ENCODE assay signal across 8 cellular contexts in the genomic region with DNA sequence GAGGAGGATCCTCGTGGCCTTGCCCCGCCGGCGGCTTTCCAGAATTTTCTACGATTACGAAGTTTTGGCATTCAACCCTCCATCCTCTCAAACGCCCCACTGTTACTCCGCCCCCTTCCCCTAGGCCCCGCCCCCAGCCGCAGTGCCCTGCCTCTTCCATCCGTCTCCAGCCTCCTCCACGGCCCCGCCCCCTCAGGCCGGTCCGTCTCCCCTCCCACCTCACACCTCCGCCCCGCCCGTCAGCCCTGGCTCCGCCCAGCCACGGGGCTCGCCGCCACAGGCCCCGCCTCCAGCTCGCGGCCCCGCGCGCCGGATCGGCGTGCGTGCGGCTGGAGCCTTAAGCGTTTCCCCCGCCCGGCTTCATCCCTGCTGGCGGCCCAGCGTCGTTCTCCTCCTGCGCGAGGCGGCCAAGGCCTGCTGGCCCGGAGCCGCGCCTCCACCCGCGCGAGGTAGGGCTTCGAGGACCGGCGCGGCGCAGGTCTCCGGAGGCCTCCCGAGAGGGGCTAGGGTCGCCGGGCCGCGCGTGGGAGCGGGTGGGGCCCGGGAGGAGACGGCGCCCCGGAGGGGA. TPM values are rescaled to one million over a fixed set of nuclear protein-coding genes. Genes with fewer than 3 reads are reported as not detected.
DNase-seq lines count a peak whose midpoint lies in the region; ATAC-seq and TF ChIP-seq lines count a peak whose summit lies in the region.

A gene with protein sequence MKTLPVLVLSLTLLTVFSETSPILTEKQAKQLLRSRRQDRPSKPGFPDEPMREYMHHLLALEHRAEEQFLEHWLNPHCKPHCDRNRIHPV (minus strand): TSS at position 109 of the 568 bp plus-strand sequence. CDS start 18,110 bp downstream, outside the sequence.
A gene (plus strand): TSS at position 340 of the 568 bp plus-strand sequence. CDS start 645 bp downstream, outside the sequence.

- peak within 1 kb of the TSS; percentile 67; the same call in 1 of the 2 replicates for H2AK5ac ChIP-seq in IMR-90 (ENCODE audit: low read depth, low read length)

- H3K27ac ChIP-seq in IMR-90 (ENCODE audit: insufficient read depth, low read length) (peak within 1 kb of the TSS; percentile 57), OCI-LY3 (ENCODE audit: low read length) (peak within 1 kb of the TSS; percentile 27)

- 0% methylated on average over 16 of the region's 65 CpGs; no CpG with 5 or more reads in 1 of the 2 experiments for WGBS in IMR-90 (ENCODE audit: extremely low coverage in 2 of 2, insufficient read length in 1 of 2), 2 experiments

- no peak within 1 kb of the TSS for H3K56ac ChIP-seq in IMR-90 (ENCODE audit: extremely low read depth, insufficient read depth, low read length)

- in situ Hi-C loops in IMR-90 (cut with MboI; ENCODE audit: low sequenced_read_pairs) = no loop called here

- no peaks in the 10 kb centered on the region for H3K27me3 ChIP-seq in IMR-90 (ENCODE audit: control insufficient read depth, insufficient read depth, low read length)
- no peaks in the 10 kb centered on the region for H3K27me3 ChIP-seq in OCI-LY3 (ENCODE audit: low read depth, low read length)

- H4K20me1 ChIP-seq in IMR-90 (ENCODE audit: insufficient read depth, low read length) = peaks cover 19% of the 10 kb centered on the region
- H4K20me1 ChIP-seq in OCI-LY3 (ENCODE audit: insufficient read depth, low read length) = 0 out of 2 replicates have a peak, but pooled peaks cover 6% of the 10 kb centered on the region

- POLR2A ChIA-PET in IMR-90 (lab: Charles Lee; ENCODE audit: unreplicated experiment) = no interaction called here

- peak within 1 kb of the TSS; percentile 20 to 85; a peak in 3 of 4 replicates for H4K8ac ChIP-seq in IMR-90 (ENCODE audit: low read depth in 2 of 2, low read length in 2 of 2)

- H3K9ac ChIP-seq in IMR-90 (ENCODE audit: low read depth, low read length) (peak within 1 kb of the TSS; percentile 64), OCI-LY3 (ENCODE audit: low read length) (peak within 1 kb of the TSS; percentile 81)

- H3K36me3 Mint-ChIP-seq in activated T-cell treated with anti-CD3 and anti-CD28 coated beads, Interleukin-2, amount 50 U/mL, for 4 hours (ENCODE audit: insufficient read depth) = peaks cover 22% of the 10 kb centered on the region

- H3K9me1 ChIP-seq in IMR-90 (ENCODE audit: insufficient read depth, low read length) = peaks cover 21% of the 10 kb centered on the region

- H3K4me3 Mint-ChIP-seq in activated T-cell treated with anti-CD3 and anti-CD28 coated beads, Interleukin-2, amount 50 U/mL, for 4 hours = peak within 1 kb of the TSS; percentile 94

- H3K27me3 Mint-ChIP-seq in activated T-cell treated with anti-CD3 and anti-CD28 coated beads, Interleukin-2, amount 50 U/mL, for 4 hours (ENCODE audit: low read depth) = no peaks in the 10 kb centered on the region

- DNase-seq in DMS153 (lab: John Stamatoyannopoulos, UW) (peak; percentile 93), IMR-90 (peak; percentile 94), myocyte (ENCODE audit: low read depth) (peak; percentile 96)
- DNase-seq in activated T-cell treated with anti-CD3 and anti-CD28 coated beads, Interleukin-2, amount 50 U/mL, for 4 hours = peak; percentile 99
- DNase-seq in stimulated activated CD8-positive, alpha-beta memory T cell treated with anti-CD3 and anti-CD28 coated beads, Interleukin-7, amount 100 ng/mL, for 4 hours (ENCODE audit: low read depth in 2 of 2) = peak; percentile 98 to 99

- H2AFZ ChIP-seq in IMR-90 (replicated peaks; ENCODE audit: low read length, poor library complexity) = peak within 1 kb of the TSS; percentile 93
- H2AFZ ChIP-seq in OCI-LY3 (ENCODE audit: low read depth, low read length) = peak within 1 kb of the TSS; percentile 95

- H3K4ac ChIP-seq in IMR-90 (ENCODE audit: low read depth, low read length) = peak within 1 kb of the TSS; percentile 86

- peaks cover 25% of the 10 kb centered on the region for H3K79me2 ChIP-seq in OCI-LY3 (ENCODE audit: low read length)

- H3K4me2 ChIP-seq in IMR-90 (ENCODE audit: low read depth, low read length) (peak within 1 kb of the TSS; percentile 91), OCI-LY3 (ENCODE audit: low read length) (peak within 1 kb of the TSS; percentile 84)

- no peak for TF ChIP-seq RAD21 in IMR-90 (IDR thresholded peaks at IDR 0.05; ENCODE audit: low read length)

- H3K36me3 ChIP-seq in IMR-90 (ENCODE audit: control insufficient read depth, insufficient read depth, low read length) (no peaks in the 10 kb centered on the region; the same call in 1 of the 2 replicates), OCI-LY3 (replicated peaks; ENCODE audit: low read depth, low read length) (peaks cover 13% of the 10 kb centered on the region)

- BruUV-seq in IMR-90 (replicated peaks; lab: Mats Ljungman, UMichigan) = no TSS peak

- ATAC-seq in GM21576 (IDR thresholded peaks at IDR 0.05; ENCODE audit: unreplicated experiment) (peak; percentile 62), IMR-90 (ENCODE audit: low read depth) (peak; percentile 95), esophagus mucosa (peak; percentile 99)
- ATAC-seq in activated T-cell treated with anti-CD3 and anti-CD28 coated beads, Interleukin-2, amount 50 U/mL, for 4 hours = peak; percentile 82 to 86

- intact Hi-C loops in IMR-90 (cut with micrococcal nuclease) = loop anchor here (1.0 to 5.0 kb wide), 2 partner anchors 80 to 242 kb away; a partner anchor contains a TSS

- peak within 1 kb of the TSS; percentile 59; the same call in 1 of the 2 replicates for H2BK120ac ChIP-seq in IMR-90 (ENCODE audit: low read depth, low read length)

- no peak within 1 kb of the TSS; the same call in 2 of the 3 replicates for H2BK15ac ChIP-seq in IMR-90 (ENCODE audit: low read depth, low read length)

- H4K5ac ChIP-seq in IMR-90 (ENCODE audit: low read depth, low read length) = peak within 1 kb of the TSS; percentile 56; the same call in 1 of the 2 replicates

- CTCF ChIA-PET in IMR-90 (lab: Yijun Ruan, JAX) = interaction anchor here (1.5 kb wide), 1 partner anchor 16 kb away, joined by 5 read pairs; no protein-coding TSS in a partner anchor

- H2BK5ac ChIP-seq in IMR-90 (ENCODE audit: low read depth, low read length, poor library complexity, severe bottlenecking) = peak within 1 kb of the TSS; percentile 79

- H4K91ac ChIP-seq in IMR-90 (ENCODE audit: insufficient read depth, low read depth, low read length) = peak within 1 kb of the TSS; percentile 69

- H3K9me3 ChIP-seq in IMR-90 (ENCODE audit: control insufficient read depth, insufficient read depth, low read length) = no peaks in the 10 kb centered on the region
- H3K9me3 ChIP-seq in OCI-LY3 (ENCODE audit: insufficient read depth, low read length) = no peaks in the 10 kb centered on the region

- peaks cover 61% of the 10 kb centered on the region for H3K4me1 Mint-ChIP-seq in activated T-cell treated with anti-CD3 and anti-CD28 coated beads, Interleukin-2, amount 50 U/mL, for 4 hours (ENCODE audit: low read depth)

- no peak within 1 kb of the TSS for H3K18ac ChIP-seq in IMR-90 (ENCODE audit: low read depth, low read length)

- peaks cover 8% of the 10 kb centered on the region for H3K4me1 ChIP-seq in IMR-90 (ENCODE audit: control insufficient read depth, insufficient read depth, low read length)
- H3K4me1 ChIP-seq in OCI-LY3 (ENCODE audit: low read length) = peaks cover 17% of the 10 kb centered on the region

- peaks cover 36 to 45% of the 10 kb centered on the region in 2 experiments for H3K79me1 ChIP-seq in IMR-90 (ENCODE audit: low read depth in 1 of 2, low read length in 2 of 2)

- no peak within 1 kb of the TSS for H2BK20ac ChIP-seq in IMR-90 (ENCODE audit: low read depth, low read length)

- H3K23ac ChIP-seq in IMR-90 (ENCODE audit: low read depth, low read length) = peak within 1 kb of the TSS; percentile 92

- TF ChIP-seq CTCF in IMR-90 (conservative IDR thresholded peaks at IDR 0.05; ENCODE audit: low read depth, low read length) = no peak
- no peak for TF ChIP-seq CTCF in OCI-LY3 (IDR thresholded peaks at IDR 0.05; ENCODE audit: low read depth, low read length)

- H2AK9ac ChIP-seq in IMR-90 (replicated peaks; ENCODE audit: low read depth, low read length, poor library complexity) = peak within 1 kb of the TSS; percentile 95

- peak within 1 kb of the TSS; percentile 85 for H3K4me3 ChIP-seq in IMR-90 (ENCODE audit: insufficient read depth, low read depth, low read length)
- peak within 1 kb of the TSS; percentile 97 for H3K4me3 ChIP-seq in OCI-LY3 (ENCODE audit: low read length)

- no peaks in the 10 kb centered on the region for H3K9me3 Mint-ChIP-seq in activated T-cell treated with anti-CD3 and anti-CD28 coated beads, Interleukin-2, amount 50 U/mL, for 4 hours

- H3K14ac ChIP-seq in IMR-90 (replicated peaks; ENCODE audit: low read depth, low read length) = peak within 1 kb of the TSS; percentile 75

- TF ChIP-seq POLR2A in IMR-90 (IDR thresholded peaks at IDR 0.05; ENCODE audit: low read depth, low read length) = no peak

- dilution Hi-C loops in IMR-90 (cut with HindIII; ENCODE audit: low sequenced_read_pairs, unreplicated experiment) = no loop called here

TF ChIP-seq in IMR-90, 13 proteins besides CTCF, POLR2A, EP300 and RAD21 (continues in another document):
- TF ChIP-seq MXI1 (IDR thresholded peaks at IDR 0.05; ENCODE audit: borderline replicate concordance, low read depth, low read length) (peak; percentile 69; the same call in 1 of the 2 replicates), RFX5 (IDR thresholded peaks at IDR 0.05; ENCODE audit: low read depth, low read length) (no peak)
- TF ChIP-seq, protein P1, sequence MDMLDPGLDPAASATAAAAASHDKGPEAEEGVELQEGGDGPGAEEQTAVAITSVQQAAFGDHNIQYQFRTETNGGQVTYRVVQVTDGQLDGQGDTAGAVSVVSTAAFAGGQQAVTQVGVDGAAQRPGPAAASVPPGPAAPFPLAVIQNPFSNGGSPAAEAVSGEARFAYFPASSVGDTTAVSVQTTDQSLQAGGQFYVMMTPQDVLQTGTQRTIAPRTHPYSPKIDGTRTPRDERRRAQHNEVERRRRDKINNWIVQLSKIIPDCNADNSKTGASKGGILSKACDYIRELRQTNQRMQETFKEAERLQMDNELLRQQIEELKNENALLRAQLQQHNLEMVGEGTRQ (IDR thresholded peaks at IDR 0.05; ENCODE audit: low read depth, low read length) = no peak

RNA-seq across cellular contexts. Expression of the first gene that starts in this region (rescaled TPM):
- total RNA-seq in IMR-90 (2012; rRNA removed) = 0.18 and 0.56 TPM in 2 replicates
- polyA plus RNA-seq in IMR-90 (2012; rRNA removed) = 1.1 TPM in 2 replicates
- 0.34 and 0.87 TPM in 2 replicates for polyA plus RNA-seq in IMR-90 (2012; cell fraction: cytosol; rRNA removed)
- 1.5 and 2.4 TPM in 2 replicates for polyA plus RNA-seq in IMR-90 (2012; cell fraction: nucleus; rRNA removed; ENCODE audit: low replicate concordance)
- total RNA-seq in activated T-cell treated with anti-CD3 and anti-CD28 coated beads, Interleukin-2, amount 50 U/mL, for 4 hours = 1 to 10 TPM; 2.0 to 2.3 (median 2.2) TPM
- total RNA-seq in esophagus mucosa = 0.52 TPM
- total RNA-seq in myocyte = 2.1 and 5.7 TPM in 2 replicates
- polyA plus RNA-seq in myocyte (2012) = 1.2 TPM

RNA-seq across cellular contexts. Expression of the second gene that starts in this region (rescaled TPM):
- total RNA-seq in IMR-90 (2012; rRNA removed) (4.7 and 5.0 TPM in 2 replicates), esophagus mucosa (3.1 TPM), myocyte (2.7 and 3.1 TPM in 2 replicates)
- polyA plus RNA-seq in IMR-90 (2012; rRNA removed) = 2.4 and 3.9 TPM in 2 replicates
- 1.0 and 1.4 TPM in 2 replicates for polyA plus RNA-seq in IMR-90 (2012; cell fraction: cytosol; rRNA removed)
- 17.7 and 19.8 TPM in 2 replicates for polyA plus RNA-seq in IMR-90 (2012; cell fraction: nucleus; rRNA removed; ENCODE audit: low replicate concordance)
- 10 to 100 TPM; 30.1 to 37.4 (median 33.3) TPM for total RNA-seq in activated T-cell treated with anti-CD3 and anti-CD28 coated beads, Interleukin-2, amount 50 U/mL, for 4 hours
- polyA plus RNA-seq in myocyte (2012) = 0.69 TPM

Comparison
In these comparisons a context has a peak if more than half of its experiments do, and no peak if none do; other contexts are left out.
1. Peak in every context shown above with its lines: DNase-seq, ATAC-seq, H3K4me3 ChIP-seq and H3K27ac ChIP-seq.